36 cellular contexts compared by ENCODE assay signal in the genomic region with DNA sequence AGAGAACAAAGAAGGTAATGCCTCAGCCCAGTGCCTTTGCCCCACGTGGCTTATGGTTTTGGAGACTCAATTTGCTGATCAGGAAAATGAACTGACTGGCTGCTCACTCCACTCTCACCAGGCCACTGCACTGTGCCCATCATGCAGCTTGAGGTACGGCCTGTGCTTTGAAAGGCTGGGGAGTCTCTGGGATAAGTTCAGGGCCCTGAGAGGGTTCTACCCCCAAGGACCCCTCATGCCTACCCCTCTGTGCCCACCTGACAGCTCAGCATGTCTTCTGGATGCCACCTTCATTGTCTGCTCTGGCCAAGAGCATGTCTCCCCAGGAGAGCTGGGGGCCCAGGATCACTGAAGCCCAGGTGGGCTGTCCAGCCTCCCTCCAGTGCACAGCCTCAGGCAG. TPM values are rescaled to one million over a fixed set of nuclear protein-coding genes. Genes with fewer than 3 reads are reported as not detected.
A peak's percentile ranks its signal among the peaks of the same experiment; 100 is the strongest.
DNase-seq lines count a peak whose midpoint lies in the region; ATAC-seq and TF ChIP-seq lines count a peak whose summit lies in the region.
"Had no signal": no experiment of that assay in that cellular context is flagged by ENCODE, and none has a peak within 500 bp of the region (broad histone marks: within the 10 kb centered on the region; RNA-seq: fewer than 3 reads in every experiment).

No MANE protein-coding gene starts in this region.

- no peaks in the 10 kb centered on the region for H3K36me3 Mint-ChIP-seq in stimulated activated effector memory CD8-positive, alpha-beta T cell treated with anti-CD3 and anti-CD28 coated beads, Interleukin-12 subunit alpha, Interleukin-12 subunit beta, amount 100 ng/mL, for 72 hours
- H3K36me3 Mint-ChIP-seq in stimulated activated memory B cell treated with anti-CD40 and anti-IgM and Interleukin-4, amounts not matched to agents 10 μg/mL and 1 μg/mL and 100 μg/mL, for 72 hours = no peaks in the 10 kb centered on the region
- H3K36me3 Mint-ChIP-seq: CD14-positive monocyte; CD4-positive, alpha-beta memory T cell; CD4-positive, CD25-positive, alpha-beta regulatory T cell; CD8-positive, alpha-beta T cell had no signal

- H3K27ac ChIP-seq in osteoblast (ENCODE audit: low read depth, low read length) (no peak overlapping the region), tibial artery (no peak overlapping the region)
- H3K27ac ChIP-seq: 22Rv1; A549; BLaER1; BLaER1 treated with 17β-estradiol and CSF1 and Interleukin-3, amounts not matched to agents 10 nM and 100 nM; C4-2B had no signal

- peak; percentile 28 for ATAC-seq in stimulated activated effector memory CD8-positive, alpha-beta T cell treated with anti-CD3 and anti-CD28 coated beads, Interleukin-12 subunit alpha, Interleukin-12 subunit beta, amount 100 ng/mL, for 72 hours
- peak; percentile 34 for ATAC-seq in stimulated activated memory B cell treated with anti-CD40 and anti-IgM and Interleukin-4, amounts not matched to agents 10 μg/mL and 1 μg/mL and 100 μg/mL, for 72 hours
- no peak for ATAC-seq in HG03439 (IDR thresholded peaks at IDR 0.05; ENCODE audit: unreplicated experiment)
- ATAC-seq: A549; CD8-positive, alpha-beta T cell had no signal

- intact Hi-C loops in tibial artery (cut with DNase I; ENCODE audit: low total_unique reads) = no loop called here

- H3K4me3 ChIP-seq in osteoblast (ENCODE audit: insufficient read depth, low read length) (no peak overlapping the region), tibial artery (no peak overlapping the region)
- H3K4me3 ChIP-seq: A549; BLaER1; BLaER1 treated with 17β-estradiol and CSF1 and Interleukin-3, amounts not matched to agents 10 nM and 100 nM had no signal

- no peak overlapping the region for H2AFZ ChIP-seq in osteoblast (ENCODE audit: low read length)

- H3K27me3 Mint-ChIP-seq in stimulated activated memory B cell treated with anti-CD40 and anti-IgM and Interleukin-4, amounts not matched to agents 10 μg/mL and 1 μg/mL and 100 μg/mL, for 72 hours = no peaks in the 10 kb centered on the region
- H3K27me3 Mint-ChIP-seq: B cell; CD4-positive, alpha-beta memory T cell; CD4-positive, alpha-beta T cell; CD4-positive, CD25-positive, alpha-beta regulatory T cell; CD8-positive, alpha-beta memory T cell had no signal

- no peaks in the 10 kb centered on the region for H3K4me1 Mint-ChIP-seq in stimulated activated effector memory CD8-positive, alpha-beta T cell treated with anti-CD3 and anti-CD28 coated beads, Interleukin-12 subunit alpha, Interleukin-12 subunit beta, amount 100 ng/mL, for 72 hours
- H3K4me1 Mint-ChIP-seq in stimulated activated memory B cell treated with anti-CD40 and anti-IgM and Interleukin-4, amounts not matched to agents 10 μg/mL and 1 μg/mL and 100 μg/mL, for 72 hours = no peaks in the 10 kb centered on the region
- H3K4me1 Mint-ChIP-seq: B cell; CD14-positive monocyte; CD4-positive, alpha-beta memory T cell; CD4-positive, CD25-positive, alpha-beta regulatory T cell; CD8-positive, alpha-beta memory T cell had no signal

- H3K9me3 ChIP-seq in osteoblast (ENCODE audit: low read depth, low read length) (peaks cover 5% of the 10 kb centered on the region), tibial artery (no peaks in the 10 kb centered on the region)

- H3K27ac Mint-ChIP-seq in stimulated activated effector memory CD8-positive, alpha-beta T cell treated with anti-CD3 and anti-CD28 coated beads, Interleukin-12 subunit alpha, Interleukin-12 subunit beta, amount 100 ng/mL, for 72 hours = no peak overlapping the region
- H3K27ac Mint-ChIP-seq in stimulated activated memory B cell treated with anti-CD40 and anti-IgM and Interleukin-4, amounts not matched to agents 10 μg/mL and 1 μg/mL and 100 μg/mL, for 72 hours = no peak overlapping the region
- H3K27ac Mint-ChIP-seq: B cell; CD4-positive, alpha-beta memory T cell; CD4-positive, alpha-beta T cell; CD4-positive, CD25-positive, alpha-beta regulatory T cell; CD8-positive, alpha-beta memory T cell; CD8-positive, alpha-beta T cell had no signal

- no peaks in the 10 kb centered on the region for H3K36me3 ChIP-seq in osteoblast (ENCODE audit: insufficient read depth, low read length)
- no peaks in the 10 kb centered on the region for H3K36me3 ChIP-seq in tibial artery
- H3K36me3 ChIP-seq: BE2C; BLaER1; BLaER1 treated with 17β-estradiol and CSF1 and Interleukin-3, amounts not matched to agents 10 nM and 100 nM had no signal

- peak; percentile 51 for DNase-seq in osteoblast (ENCODE audit: insufficient read length, low spot score, missing footprints)
- no peak for DNase-seq in stimulated activated effector memory CD8-positive, alpha-beta T cell treated with anti-CD3 and anti-CD28 coated beads, Interleukin-12 subunit alpha, Interleukin-12 subunit beta, amount 100 ng/mL, for 72 hours (ENCODE audit: low spot score in 2 of 2)
- no peak for DNase-seq in tibial artery
- no peak for DNase-seq in stimulated activated CD8-positive, alpha-beta memory T cell treated with anti-CD3 and anti-CD28 coated beads, Interleukin-4, amount 100 ng/mL, for 48 hours
- DNase-seq: 8988T; ACHN; AML-193; BE2C; C1 segment of cervical spinal cord; Caco-2; Calu3; CD4-positive, alpha-beta memory T cell; CD4-positive, alpha-beta T cell; CD4-positive, CD25-positive, alpha-beta regulatory T cell; CD8-positive, alpha-beta memory T cell; CD8-positive, alpha-beta T cell; COR-L47; DMS 273 treated with DMSO at 0.1 percent for 48 hours; DMS153; DMS53; DMS79; DMS79 treated with DMSO at 0.1 percent for 48 hours; DND-41; EL had no signal

- no peaks in the 10 kb centered on the region for H3K27me3 ChIP-seq in osteoblast (ENCODE audit: insufficient read depth, low read length)
- no peaks in the 10 kb centered on the region for H3K27me3 ChIP-seq in tibial artery
- H3K27me3 ChIP-seq: BE2C; BLaER1; BLaER1 treated with 17β-estradiol and CSF1 and Interleukin-3, amounts not matched to agents 10 nM and 100 nM had no signal

- TF ChIP-seq CTCF in osteoblast (IDR thresholded peaks at IDR 0.05; ENCODE audit: extremely low read depth, low read depth, low read length) (no peak), tibial artery (IDR thresholded peaks at IDR 0.05) (no peak)

- H3K4me1 ChIP-seq in osteoblast (ENCODE audit: insufficient read depth, low read length) (no peaks in the 10 kb centered on the region), tibial artery (no peaks in the 10 kb centered on the region)
- H3K4me1 ChIP-seq: A549; BE2C; BLaER1; BLaER1 treated with 17β-estradiol and CSF1 and Interleukin-3, amounts not matched to agents 10 nM and 100 nM; Caco-2 had no signal

- H3K4me3 Mint-ChIP-seq in stimulated activated effector memory CD8-positive, alpha-beta T cell treated with anti-CD3 and anti-CD28 coated beads, Interleukin-12 subunit alpha, Interleukin-12 subunit beta, amount 100 ng/mL, for 72 hours = no peak overlapping the region
- H3K4me3 Mint-ChIP-seq in stimulated activated memory B cell treated with anti-CD40 and anti-IgM and Interleukin-4, amounts not matched to agents 10 μg/mL and 1 μg/mL and 100 μg/mL, for 72 hours = no peak overlapping the region
- H3K4me3 Mint-ChIP-seq: B cell; CD14-positive monocyte; CD4-positive, alpha-beta memory T cell; CD4-positive, alpha-beta T cell; CD4-positive, CD25-positive, alpha-beta regulatory T cell; CD8-positive, alpha-beta memory T cell; CD8-positive, alpha-beta T cell had no signal

- peaks cover 13% of the 10 kb centered on the region for H3K9me3 Mint-ChIP-seq in stimulated activated effector memory CD8-positive, alpha-beta T cell treated with anti-CD3 and anti-CD28 coated beads, Interleukin-12 subunit alpha, Interleukin-12 subunit beta, amount 100 ng/mL, for 72 hours
- peaks cover 9% of the 10 kb centered on the region for H3K9me3 Mint-ChIP-seq in stimulated activated memory B cell treated with anti-CD40 and anti-IgM and Interleukin-4, amounts not matched to agents 10 μg/mL and 1 μg/mL and 100 μg/mL, for 72 hours

- H3K4me2 ChIP-seq in osteoblast (ENCODE audit: insufficient read depth, low read length) = no peak overlapping the region
- H3K4me2 ChIP-seq: A549; BLaER1; BLaER1 treated with 17β-estradiol and CSF1 and Interleukin-3, amounts not matched to agents 10 nM and 100 nM had no signal

- H3K79me2 ChIP-seq in osteoblast (ENCODE audit: insufficient read depth, low read length) = no peaks in the 10 kb centered on the region

- no peaks in the 10 kb centered on the region for H4K20me1 ChIP-seq in osteoblast (ENCODE audit: insufficient read depth, low read length)
- H4K20me1 ChIP-seq: BLaER1; BLaER1 treated with 17β-estradiol and CSF1 and Interleukin-3, amounts not matched to agents 10 nM and 100 nM had no signal

RNA-seq across cellular contexts. Expression of gene ZNF722, which starts 45.5 kb away (rescaled TPM):
- total RNA-seq in osteoblast = not detected in 2 replicates
- total RNA-seq: A172; A673; B cell; Caco-2; Calu3; CD4-positive, alpha-beta memory T cell; CD4-positive, alpha-beta T cell; CD4-positive, CD25-positive, alpha-beta regulatory T cell; CD8-positive, alpha-beta memory T cell; CD8-positive, alpha-beta T cell; Daoy had no signal
